Comparison of ENCODE assay signal across 8 cellular contexts in genomic region chr11:123062158-123062891, GRCh38. TPM values are rescaled to one million over a fixed set of nuclear protein-coding genes. Genes with fewer than 3 reads are reported as not detected.
DNase-seq lines count a peak whose midpoint lies in the region; ATAC-seq and TF ChIP-seq lines count a peak whose summit lies in the region.

No MANE protein-coding gene starts in this region.

- H3K4me1 ChIP-seq in PC-9 (replicated peaks; ENCODE audit: insufficient read depth) (peaks cover 53% of the 10 kb centered on the region), muscle layer of colon (ENCODE audit: insufficient read depth, low read length) (peaks cover 53% of the 10 kb centered on the region)

- ATAC-seq in GM21723 (IDR thresholded peaks at IDR 0.05; ENCODE audit: unreplicated experiment): peak; percentile 85
- ATAC-seq in esophagus mucosa: peak; percentile 96

- POLR2A ChIA-PET in PC-9 (lab: Charles Lee; ENCODE audit: unreplicated experiment): interaction anchor here (0.5 to 1.5 kb wide), 17 partner anchors 9 to 1507 kb away, joined by 3 to 19 read pairs (median 4); no protein-coding TSS in a partner anchor

- H3K36me3 ChIP-seq in PC-9 (ENCODE audit: low read depth): peaks cover 43% of the 10 kb centered on the region
- H3K36me3 ChIP-seq in muscle layer of colon (ENCODE audit: insufficient read depth, low read length): peaks cover 37% of the 10 kb centered on the region

- H3K4me3 ChIP-seq in PC-9 (peak overlapping the region; percentile 97), muscle layer of colon (ENCODE audit: low read depth in 1 of 2, low read length in 2 of 2) (peak overlapping the region; percentile 69 to 97)

- CTCF ChIA-PET in PC-9 (lab: Charles Lee): interaction anchor here (0.6 kb wide), 3 partner anchors 8 to 1731 kb away, joined by 3 to 7 read pairs (median 4); no protein-coding TSS in a partner anchor

- H3K27me3 ChIP-seq in PC-9 (ENCODE audit: insufficient read depth, low read depth) (no peaks in the 10 kb centered on the region), muscle layer of colon (ENCODE audit: control insufficient read depth in 1 of 2, insufficient read depth in 2 of 2, low read length in 2 of 2) (no peaks in the 10 kb centered on the region)

- H4K20me1 ChIP-seq in PC-9 (ENCODE audit: insufficient read depth): peaks cover 43% of the 10 kb centered on the region

- peak overlapping the region; percentile 74 for H2AFZ ChIP-seq in PC-9

- BruUV-seq in PC-9 (replicated peaks; lab: Mats Ljungman, UMichigan): no TSS peak

- H3K9me3 ChIP-seq in PC-9 (ENCODE audit: insufficient read depth, low read depth) (no peaks in the 10 kb centered on the region), muscle layer of colon (ENCODE audit: low read length) (no peaks in the 10 kb centered on the region)

- peak; percentile 86 for DNase-seq in DMS114 treated with DMSO at 0.1 percent for 48 hours (lab: John Stamatoyannopoulos, UW; ENCODE audit: unreplicated experiment)
- peak; percentile 99 for DNase-seq in KBM-7
- DNase-seq in PC-9: peak; percentile 97 to 99
- peak; percentile 100 for DNase-seq in activated T-cell treated with anti-CD3 and anti-CD28 coated beads, Interleukin-2, amount 50 U/mL, for 48 hours
- peak; percentile 98 for DNase-seq in stimulated activated CD8-positive, alpha-beta memory T cell treated with anti-CD3 and anti-CD28 coated beads, Interleukin-7, amount 100 ng/mL, for 1 hour (ENCODE audit: low read depth in 2 of 2)

- peaks cover 82% of the 10 kb centered on the region for H3K79me2 ChIP-seq in PC-9 (ENCODE audit: low read depth)

- TF ChIP-seq CTCF in PC-9 (conservative IDR thresholded peaks at IDR 0.05): no peak

- peak overlapping the region; percentile 91 for H3K4me2 ChIP-seq in PC-9

- intact Hi-C loops in PC-9 (cut with micrococcal nuclease; ENCODE audit: unreplicated experiment): loop anchor here (1.0 to 5.0 kb wide), 5 partner anchors 10 to 435 kb away; no protein-coding TSS in a partner anchor

- no peaks in the 10 kb centered on the region for H3K9me2 ChIP-seq in PC-9 (ENCODE audit: insufficient read depth)

- H3K27ac ChIP-seq in PC-9 (peak overlapping the region; percentile 96), muscle layer of colon (ENCODE audit: low read depth, low read length) (peak overlapping the region; percentile 75)

- peak overlapping the region; percentile 96 for H3K9ac ChIP-seq in muscle layer of colon (ENCODE audit: low read length)

- in situ Hi-C loops in KBM-7 (cut with MboI; ENCODE audit: low pct_unique_long_range_greater_than_20kb, low sequenced_read_pairs): no loop called here

- H3F3A ChIP-seq in PC-9 (ENCODE audit: insufficient read depth, low read depth): peaks cover 52% of the 10 kb centered on the region

RNA-seq across cellular contexts. Expression of gene HSPA8, which starts 0.4 kb away (rescaled TPM):
- total RNA-seq in PC-9 (2021) (796 and 1,103 TPM in 2 replicates), esophagus mucosa (681 TPM)

Comparison
In these comparisons a context has a peak if more than half of its experiments do, and no peak if none do; other contexts are left out.
1. Peak in every context shown above with its lines: DNase-seq, ATAC-seq, H3K4me3 ChIP-seq and H3K27ac ChIP-seq.